23 cellular contexts compared by ENCODE assay signal in genomic region chr15:100256096-100256984, GRCh38.
"Had no signal": no experiment of that assay in that cellular context is flagged by ENCODE, and none has a peak within 500 bp of the region (broad histone marks: within the 10 kb centered on the region; RNA-seq: fewer than 3 reads in every experiment).

No MANE protein-coding gene starts in this region.

- H3K27me3 ChIP-seq: breast epithelium, heart left ventricle, upper lobe of left lung had no signal

- H3K27me3 Mint-ChIP-seq: activated naive CD8-positive, alpha-beta T cell treated with anti-CD3 and anti-CD28 coated beads for 36 hours had no signal

- H3K4me1 Mint-ChIP-seq: memory B cell; stimulated activated effector memory CD8-positive, alpha-beta T cell treated with anti-CD3 and anti-CD28 coated beads, Interleukin-12 subunit alpha, Interleukin-12 subunit beta, amount 100 ng/mL, for 72 hours had no signal

- H3K27ac Mint-ChIP-seq: activated CD8-positive, alpha-beta T cell treated with anti-CD3 and anti-CD28 coated beads, Interleukin-2, amount 10 ng/mL, durations not matched to agents 7 days and 5 days; activated naive CD8-positive, alpha-beta T cell treated with anti-CD3 and anti-CD28 coated beads for 36 hours; memory B cell; stimulated activated effector memory CD8-positive, alpha-beta T cell treated with anti-CD3 and anti-CD28 coated beads, Interleukin-12 subunit alpha, Interleukin-12 subunit beta, amount 100 ng/mL, for 72 hours had no signal

- H3K9me3 ChIP-seq: breast epithelium, heart left ventricle, mucosa of descending colon, thoracic aorta, upper lobe of left lung had no signal

- H3K4me3 Mint-ChIP-seq: activated CD8-positive, alpha-beta T cell treated with anti-CD3 and anti-CD28 coated beads, Interleukin-2, amount 10 ng/mL, durations not matched to agents 7 days and 5 days; activated naive CD8-positive, alpha-beta T cell treated with anti-CD3 and anti-CD28 coated beads for 36 hours; memory B cell; nephron progenitor cell; stimulated activated effector memory CD8-positive, alpha-beta T cell treated with anti-CD3 and anti-CD28 coated beads, Interleukin-12 subunit alpha, Interleukin-12 subunit beta, amount 100 ng/mL, for 72 hours had no signal

- H3K27ac ChIP-seq: breast epithelium, heart left ventricle, SK-N-MC, thoracic aorta, upper lobe of left lung had no signal

- H3K36me3 ChIP-seq: breast epithelium, heart left ventricle, thoracic aorta, upper lobe of left lung had no signal

- ATAC-seq: activated CD8-positive, alpha-beta T cell treated with anti-CD3 and anti-CD28 coated beads, Interleukin-2, amount 10 ng/mL, durations not matched to agents 7 days and 5 days; heart left ventricle; left cardiac atrium; mucosa of descending colon; sciatic nerve; stimulated activated effector memory CD8-positive, alpha-beta T cell treated with anti-CD3 and anti-CD28 coated beads, Interleukin-12 subunit alpha, Interleukin-12 subunit beta, amount 100 ng/mL, for 72 hours had no signal

- H3K4me3 ChIP-seq: breast epithelium, heart left ventricle, mucosa of descending colon, SK-N-MC, thoracic aorta, upper lobe of left lung had no signal

- H3K36me3 Mint-ChIP-seq: memory B cell; stimulated activated effector memory CD8-positive, alpha-beta T cell treated with anti-CD3 and anti-CD28 coated beads, Interleukin-12 subunit alpha, Interleukin-12 subunit beta, amount 100 ng/mL, for 72 hours had no signal

- H3K9me3 Mint-ChIP-seq: activated naive CD8-positive, alpha-beta T cell treated with anti-CD3 and anti-CD28 coated beads for 36 hours; stimulated activated effector memory CD8-positive, alpha-beta T cell treated with anti-CD3 and anti-CD28 coated beads, Interleukin-12 subunit alpha, Interleukin-12 subunit beta, amount 100 ng/mL, for 72 hours had no signal

- DNase-seq: activated CD4-positive, alpha-beta T cell treated with anti-CD3 and anti-CD28 coated beads, Interleukin-2, amount 50 U/mL, for 1 hour; activated CD4-positive, CD25-positive, alpha-beta regulatory T cell treated with anti-CD3 and anti-CD28 coated beads, Interleukin-2, amount 50 U/mL, for 72 hours; activated CD8-positive, alpha-beta T cell treated with anti-CD3 and anti-CD28 coated beads, Interleukin-2, amount 10 ng/mL, durations not matched to agents 7 days and 5 days; activated naive CD4-positive, alpha-beta T cell treated with Interleukin-2 at 50 U/mL for 16 hours; activated naive CD8-positive, alpha-beta T cell treated with anti-CD3 and anti-CD28 coated beads for 36 hours; amniotic stem cell; cerebellar nuclear complex; effector CD4-positive, alpha-beta T cell; heart left ventricle; islet precursor cell; left cardiac atrium; mucosa of descending colon; nephron progenitor cell; nucleus accumbens; small intestine; stimulated activated CD4-positive, alpha-beta T cell treated with anti-CD3 and anti-CD28 coated beads, Interleukin-2, amount 100 ng/mL, for 24 hours had no signal

- H3K4me1 ChIP-seq: breast epithelium, heart left ventricle, upper lobe of left lung had no signal
